In the genomic region with DNA sequence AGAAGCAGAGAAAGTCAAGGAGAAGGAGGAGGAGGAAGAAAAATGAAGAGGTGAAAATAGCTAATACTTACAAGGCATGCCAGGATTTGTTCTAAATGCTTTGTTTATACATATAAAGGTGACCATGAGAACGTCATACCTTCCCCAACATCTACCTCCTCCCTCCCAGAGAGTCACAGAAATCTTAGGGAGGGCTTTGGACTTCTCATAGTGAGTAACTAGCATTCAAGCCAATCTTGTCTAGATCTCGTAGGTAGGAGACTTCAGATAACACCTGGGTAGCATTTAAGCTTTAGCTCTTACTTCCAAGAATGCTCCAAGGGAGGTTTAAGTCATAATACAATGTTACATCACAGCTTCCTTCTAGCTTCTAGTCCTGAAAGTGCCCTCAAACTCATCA, we compare ENCODE assay signal across 1 cellular context.
TF ChIP-seq lines count a peak whose summit lies in the region.

No MANE protein-coding gene starts in this region.

TF ChIP-seq in GM12878, 131 proteins besides CTCF, POLR2A, EP300 and RAD21:
- TF ChIP-seq, protein P1, sequence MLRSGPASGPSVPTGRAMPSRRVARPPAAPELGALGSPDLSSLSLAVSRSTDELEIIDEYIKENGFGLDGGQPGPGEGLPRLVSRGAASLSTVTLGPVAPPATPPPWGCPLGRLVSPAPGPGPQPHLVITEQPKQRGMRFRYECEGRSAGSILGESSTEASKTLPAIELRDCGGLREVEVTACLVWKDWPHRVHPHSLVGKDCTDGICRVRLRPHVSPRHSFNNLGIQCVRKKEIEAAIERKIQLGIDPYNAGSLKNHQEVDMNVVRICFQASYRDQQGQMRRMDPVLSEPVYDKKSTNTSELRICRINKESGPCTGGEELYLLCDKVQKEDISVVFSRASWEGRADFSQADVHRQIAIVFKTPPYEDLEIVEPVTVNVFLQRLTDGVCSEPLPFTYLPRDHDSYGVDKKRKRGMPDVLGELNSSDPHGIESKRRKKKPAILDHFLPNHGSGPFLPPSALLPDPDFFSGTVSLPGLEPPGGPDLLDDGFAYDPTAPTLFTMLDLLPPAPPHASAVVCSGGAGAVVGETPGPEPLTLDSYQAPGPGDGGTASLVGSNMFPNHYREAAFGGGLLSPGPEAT (IDR thresholded peaks at IDR 0.05; ENCODE audit: low read depth) = no peak
- TF ChIP-seq EED (IDR thresholded peaks at IDR 0.05; ENCODE audit: low read depth) (no peak), RUNX3 (IDR thresholded peaks at IDR 0.05; ENCODE audit: low read length) (no peak)
- TF ChIP-seq, protein P2, sequence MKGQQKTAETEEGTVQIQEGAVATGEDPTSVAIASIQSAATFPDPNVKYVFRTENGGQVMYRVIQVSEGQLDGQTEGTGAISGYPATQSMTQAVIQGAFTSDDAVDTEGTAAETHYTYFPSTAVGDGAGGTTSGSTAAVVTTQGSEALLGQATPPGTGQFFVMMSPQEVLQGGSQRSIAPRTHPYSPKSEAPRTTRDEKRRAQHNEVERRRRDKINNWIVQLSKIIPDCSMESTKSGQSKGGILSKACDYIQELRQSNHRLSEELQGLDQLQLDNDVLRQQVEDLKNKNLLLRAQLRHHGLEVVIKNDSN (IDR thresholded peaks at IDR 0.05; ENCODE audit: borderline replicate concordance, extremely low read length, insufficient read depth, low read depth, low read length) = no peak
